Comparison of ENCODE assay signal across 1 cellular context in genomic region chr6:142721213-142721920, GRCh38.
TF ChIP-seq lines count a peak whose summit lies in the region.

No MANE protein-coding gene starts in this region.

TF ChIP-seq in H1, 55 proteins besides CTCF, POLR2A, EP300 and RAD21:
- TF ChIP-seq CREB1 (IDR thresholded peaks at IDR 0.05), result no peak
- no peak for TF ChIP-seq RFX5 (IDR thresholded peaks at IDR 0.05; ENCODE audit: borderline replicate concordance, low read depth, low read length)
- TF ChIP-seq SP2 (IDR thresholded peaks at IDR 0.05; ENCODE audit: low read length), result no peak
- TF ChIP-seq MAFK (IDR thresholded peaks at IDR 0.05; ENCODE audit: low read depth, low read length), result no peak
- no peak for TF ChIP-seq PHF8 (conservative IDR thresholded peaks at IDR 0.05; ENCODE audit: low read depth, low read length)
- no peak for TF ChIP-seq SIN3A (conservative IDR thresholded peaks at IDR 0.05 in 1 of 2, IDR thresholded peaks at IDR 0.05 in 1 of 2; ENCODE audit: low read depth in 1 of 2, low read length in 2 of 2)
- no peak for TF ChIP-seq TAF1 (IDR thresholded peaks at IDR 0.05; ENCODE audit: low read depth, low read length)
- TF ChIP-seq TBP (IDR thresholded peaks at IDR 0.05; ENCODE audit: low read depth, low read length), result no peak
- TF ChIP-seq EZH2 (IDR thresholded peaks at IDR 0.05; ENCODE audit: low read depth, low read length, severe bottlenecking), result no peak
- no peak for TF ChIP-seq SIRT6 (IDR thresholded peaks at IDR 0.05; ENCODE audit: low read length)
- TF ChIP-seq SP4 (IDR thresholded peaks at IDR 0.05; ENCODE audit: low read length), result no peak
- TF ChIP-seq SAP30 (IDR thresholded peaks at IDR 0.05; ENCODE audit: insufficient read depth, insufficient replicate concordance, low read length), result no peak
- TF ChIP-seq FOSL1 (IDR thresholded peaks at IDR 0.05; ENCODE audit: insufficient read depth, low read depth, low read length), result no peak
- no peak for TF ChIP-seq YY1 (IDR thresholded peaks at IDR 0.05; ENCODE audit: low read depth, low read length)
- no peak for TF ChIP-seq BRCA1 (IDR thresholded peaks at IDR 0.05; ENCODE audit: low read depth, low read length)
- TF ChIP-seq POU5F1 (IDR thresholded peaks at IDR 0.05; ENCODE audit: low read depth, low read length), result no peak
- no peak for TF ChIP-seq CHD7 (IDR thresholded peaks at IDR 0.05; ENCODE audit: insufficient replicate concordance, low read length)
- TF ChIP-seq JUN (IDR thresholded peaks at IDR 0.05; ENCODE audit: low read depth, low read length), result no peak
